17 cellular contexts compared by ENCODE assay signal in the genomic region with DNA sequence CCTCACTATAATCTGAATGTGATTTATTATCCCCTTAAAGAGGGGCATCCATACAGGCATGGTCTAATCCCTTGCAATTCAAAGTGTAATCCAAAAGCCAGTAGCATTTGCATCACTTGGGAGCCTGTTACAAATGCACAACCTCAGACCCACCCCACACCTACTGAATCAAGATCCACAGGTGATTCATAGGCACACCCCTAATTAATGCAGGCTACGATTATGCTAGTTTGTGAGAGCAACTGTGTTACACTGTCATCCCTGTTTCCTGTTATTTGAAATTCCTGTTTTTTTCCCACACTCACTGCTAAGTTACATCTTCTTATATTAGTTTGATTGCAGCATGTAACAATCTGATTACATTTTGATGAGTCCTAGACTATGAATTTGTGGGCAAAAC.
DNase-seq lines count a peak whose midpoint lies in the region; ATAC-seq and TF ChIP-seq lines count a peak whose summit lies in the region.
"Had no signal": no experiment of that assay in that cellular context is flagged by ENCODE, and none has a peak within 500 bp of the region (broad histone marks: within the 10 kb centered on the region; RNA-seq: fewer than 3 reads in every experiment).

No MANE protein-coding gene starts in this region.

- no peak for ATAC-seq in HG02678 (IDR thresholded peaks at IDR 0.05; ENCODE audit: unreplicated experiment)
- ATAC-seq: A549 had no signal

- H3K4me1 ChIP-seq in SJCRH30: no peaks in the 10 kb centered on the region
- H3K4me1 ChIP-seq: A549, Caco-2, HAP-1 had no signal

- peaks cover 54% of the 10 kb centered on the region for H3K36me3 Mint-ChIP-seq in nephron progenitor cell (ENCODE audit: low read depth)

- H3K27ac Mint-ChIP-seq in nephron progenitor cell: peak overlapping the region; percentile 60
- H3K27ac Mint-ChIP-seq: CD4-positive, alpha-beta T cell had no signal

- H3K27me3 Mint-ChIP-seq in nephron progenitor cell (ENCODE audit: low read depth, poor library complexity): peaks cover 2% of the 10 kb centered on the region
- H3K27me3 Mint-ChIP-seq: CD4-positive, alpha-beta T cell had no signal

- H3K27me3 ChIP-seq in SJCRH30: no peaks in the 10 kb centered on the region

- no peaks in the 10 kb centered on the region for H3K9me3 Mint-ChIP-seq in nephron progenitor cell
- H3K9me3 Mint-ChIP-seq: CD4-positive, alpha-beta T cell had no signal

- DNase-seq in NCI-H82 (lab: John Stamatoyannopoulos, UW) (peak; percentile 28), NCI-H82 treated with DMSO at 0.1 percent for 48 hours (lab: John Stamatoyannopoulos, UW; ENCODE audit: unreplicated experiment) (no peak), SW480 (ENCODE audit: low spot score) (peak; percentile 3), epithelial cell of esophagus (ENCODE audit: low read depth) (peak; percentile 87), nephron progenitor cell (no peak), NCI-H446 treated with DMSO at 0.1 percent for 48 hours (lab: John Stamatoyannopoulos, UW) (no peak), SJCRH30 (no peak)
- DNase-seq: AML-193; Caco-2; CD4-positive, alpha-beta T cell; GM23248 had no signal

- no peak for TF ChIP-seq CTCF in epithelial cell of esophagus (IDR thresholded peaks at IDR 0.05; ENCODE audit: insufficient read depth, low read depth, low read length, missing control alignments)
- no peak for TF ChIP-seq CTCF in nephron progenitor cell (IDR thresholded peaks at IDR 0.05)

- H3K4me3 ChIP-seq in epithelial cell of esophagus (ENCODE audit: low read length) (no peak overlapping the region), SJCRH30 (no peak overlapping the region)
- H3K4me3 ChIP-seq: A549, GM23248, HAP-1 had no signal

- no peak overlapping the region for H3K27ac ChIP-seq in SJCRH30
- H3K27ac ChIP-seq: 22Rv1, A549, C4-2B, GM23248, HL-60 had no signal

- no peak overlapping the region for H3K4me3 Mint-ChIP-seq in nephron progenitor cell
- H3K4me3 Mint-ChIP-seq: CD4-positive, alpha-beta T cell had no signal

- no peaks in the 10 kb centered on the region for H3K9me3 ChIP-seq in SJCRH30 (replicated peaks)
- H3K9me3 ChIP-seq: A549, Caco-2, HAP-1 had no signal

- peaks cover 42% of the 10 kb centered on the region for H3K4me1 Mint-ChIP-seq in nephron progenitor cell

- peaks cover 4% of the 10 kb centered on the region for H3K36me3 ChIP-seq in SJCRH30
- H3K36me3 ChIP-seq: HAP-1 had no signal

Comparison
In these comparisons a context has a peak if more than half of its experiments do, and no peak if none do; other contexts are left out.
1. DNase-seq: peak in NCI-H82 (single experiment), SW480 (single experiment) and epithelial cell of esophagus (single experiment); none in NCI-H82 treated with DMSO at 0.1 percent for 48 hours (single experiment), nephron progenitor cell (single experiment), NCI-H446 treated with DMSO at 0.1 percent for 48 hours (single experiment) and SJCRH30 (0 of 2).